14 cellular contexts compared by ENCODE assay signal in the genomic region with DNA sequence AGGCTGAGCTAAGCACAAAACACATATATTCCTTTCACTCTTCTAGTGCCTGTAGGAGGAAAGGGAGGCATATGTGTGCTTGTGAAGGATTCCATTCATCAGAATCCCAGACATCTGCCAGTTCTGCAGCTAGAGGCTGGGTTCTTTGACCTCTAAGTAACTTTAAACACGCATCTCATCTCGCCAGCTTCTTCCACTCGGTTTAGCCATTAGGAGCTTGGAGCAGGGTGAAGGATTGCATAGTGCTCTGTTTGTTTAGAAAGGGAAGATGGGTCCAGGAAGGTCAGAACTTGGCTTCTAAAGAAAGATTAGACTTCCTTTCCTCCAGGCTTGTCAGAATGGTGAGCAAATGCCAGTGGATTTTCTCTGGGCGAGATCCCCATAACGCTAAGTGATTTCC.
DNase-seq lines count a peak whose midpoint lies in the region; ATAC-seq and TF ChIP-seq lines count a peak whose summit lies in the region.
"Had no signal": no experiment of that assay in that cellular context is flagged by ENCODE, and none has a peak within 500 bp of the region (broad histone marks: within the 10 kb centered on the region; RNA-seq: fewer than 3 reads in every experiment).

No MANE protein-coding gene starts in this region.

- peaks cover 14% of the 10 kb centered on the region for H3K36me3 Mint-ChIP-seq in activated naive CD8-positive, alpha-beta T cell treated with anti-CD3 and anti-CD28 coated beads, Interleukin-2, amount 50 U/mL, for 24 hours (ENCODE audit: low read depth)

- peak overlapping the region; percentile 46 for H3K27ac Mint-ChIP-seq in activated naive CD8-positive, alpha-beta T cell treated with anti-CD3 and anti-CD28 coated beads, Interleukin-2, amount 50 U/mL, for 24 hours

- peak overlapping the region; percentile 1; the same call in 1 of the 2 replicates for H3K27ac ChIP-seq in 22Rv1
- H3K27ac ChIP-seq: BLaER1, WERI-Rb-1 had no signal

- ATAC-seq in activated naive CD8-positive, alpha-beta T cell treated with anti-CD3 and anti-CD28 coated beads, Interleukin-2, amount 50 U/mL, for 24 hours, result no peak
- ATAC-seq in HG02884 (IDR thresholded peaks at IDR 0.05; ENCODE audit: unreplicated experiment) (no peak), HG03025 (IDR thresholded peaks at IDR 0.05; ENCODE audit: low FRiP score, unreplicated experiment) (no peak)
- ATAC-seq: heart right ventricle had no signal

- peaks cover 69% of the 10 kb centered on the region for H3K4me1 Mint-ChIP-seq in activated naive CD8-positive, alpha-beta T cell treated with anti-CD3 and anti-CD28 coated beads, Interleukin-2, amount 50 U/mL, for 24 hours

- no peak overlapping the region for H3K4me3 Mint-ChIP-seq in activated naive CD8-positive, alpha-beta T cell treated with anti-CD3 and anti-CD28 coated beads, Interleukin-2, amount 50 U/mL, for 24 hours

- TF ChIP-seq CTCF in 22Rv1 (IDR thresholded peaks at IDR 0.05), result no peak

- DNase-seq in DMS 273 treated with DMSO at 0.1 percent for 48 hours (lab: John Stamatoyannopoulos, UW) (peak; percentile 21), islet precursor cell (peak; percentile 47), NCI-H748 (lab: John Stamatoyannopoulos, UW; ENCODE audit: unreplicated experiment) (no peak), SHP77 treated with DMSO at 0.1 percent for 48 hours (lab: John Stamatoyannopoulos, UW) (no peak)
- DNase-seq in activated naive CD8-positive, alpha-beta T cell treated with anti-CD3 and anti-CD28 coated beads, Interleukin-2, amount 50 U/mL, for 24 hours, result no peak
- DNase-seq: heart right ventricle, KBM-7, NCI-H2107, Right ventricle myocardium superior, WERI-Rb-1 had no signal

- H3K27me3 Mint-ChIP-seq in activated naive CD8-positive, alpha-beta T cell treated with anti-CD3 and anti-CD28 coated beads, Interleukin-2, amount 50 U/mL, for 24 hours, result no peaks in the 10 kb centered on the region

- H3K9me3 Mint-ChIP-seq in activated naive CD8-positive, alpha-beta T cell treated with anti-CD3 and anti-CD28 coated beads, Interleukin-2, amount 50 U/mL, for 24 hours, result no peaks in the 10 kb centered on the region

Comparison
In these comparisons a context has a peak if more than half of its experiments do, and no peak if none do; other contexts are left out.
1. DNase-seq: peak in DMS 273 treated with DMSO at 0.1 percent for 48 hours (single experiment) and islet precursor cell (single experiment); none in activated naive CD8-positive, alpha-beta T cell treated with anti-CD3 and anti-CD28 coated beads, Interleukin-2, amount 50 U/mL, for 24 hours (single experiment), NCI-H748 (single experiment) and SHP77 treated with DMSO at 0.1 percent for 48 hours (single experiment).